1 cellular context compared by ENCODE assay signal in the genomic region with DNA sequence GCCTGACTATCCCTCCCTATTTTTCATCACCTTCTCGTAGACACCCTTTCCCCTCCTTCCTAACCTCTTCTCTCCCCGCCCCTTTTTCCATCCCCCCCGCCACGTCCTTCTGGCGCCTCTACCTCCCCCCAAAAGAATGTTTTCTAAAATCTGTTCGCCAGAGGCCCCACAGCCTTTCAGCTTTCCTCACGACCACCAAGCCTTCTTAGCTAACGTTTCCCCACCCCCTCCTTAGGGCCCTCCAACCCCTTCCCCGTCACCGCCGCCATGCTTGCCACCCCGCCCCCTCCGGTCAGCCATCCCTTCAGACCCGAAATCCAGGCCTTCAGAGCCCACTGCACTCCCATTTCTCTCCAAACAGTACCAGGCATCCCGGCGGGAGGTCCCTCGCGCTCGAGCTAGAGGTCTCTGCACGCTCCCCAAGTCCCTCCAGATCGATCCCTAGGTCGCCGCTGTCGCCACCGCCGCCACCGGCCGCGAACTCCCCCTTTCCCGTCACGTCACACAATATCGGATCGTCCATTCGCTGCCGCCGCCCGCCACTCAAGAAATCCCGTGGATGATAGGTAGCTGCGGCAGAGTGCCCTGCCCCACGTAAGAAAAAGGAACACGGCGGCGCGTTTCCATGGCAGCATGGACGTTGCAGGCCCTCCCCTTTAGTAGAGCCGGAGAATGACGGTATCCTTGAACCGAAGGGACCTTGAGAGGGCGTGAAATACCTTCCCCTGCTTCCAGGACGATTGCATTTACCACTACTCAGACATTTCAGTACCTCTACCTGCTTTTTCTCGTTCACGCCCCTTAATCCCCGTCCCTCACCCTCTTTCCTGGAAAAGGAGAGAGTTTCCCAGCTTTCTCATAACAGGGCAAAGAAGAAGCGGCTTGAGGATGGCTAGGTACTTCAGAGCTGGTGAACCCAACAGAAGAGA.
TF ChIP-seq lines count a peak whose summit lies in the region.

A gene with protein sequence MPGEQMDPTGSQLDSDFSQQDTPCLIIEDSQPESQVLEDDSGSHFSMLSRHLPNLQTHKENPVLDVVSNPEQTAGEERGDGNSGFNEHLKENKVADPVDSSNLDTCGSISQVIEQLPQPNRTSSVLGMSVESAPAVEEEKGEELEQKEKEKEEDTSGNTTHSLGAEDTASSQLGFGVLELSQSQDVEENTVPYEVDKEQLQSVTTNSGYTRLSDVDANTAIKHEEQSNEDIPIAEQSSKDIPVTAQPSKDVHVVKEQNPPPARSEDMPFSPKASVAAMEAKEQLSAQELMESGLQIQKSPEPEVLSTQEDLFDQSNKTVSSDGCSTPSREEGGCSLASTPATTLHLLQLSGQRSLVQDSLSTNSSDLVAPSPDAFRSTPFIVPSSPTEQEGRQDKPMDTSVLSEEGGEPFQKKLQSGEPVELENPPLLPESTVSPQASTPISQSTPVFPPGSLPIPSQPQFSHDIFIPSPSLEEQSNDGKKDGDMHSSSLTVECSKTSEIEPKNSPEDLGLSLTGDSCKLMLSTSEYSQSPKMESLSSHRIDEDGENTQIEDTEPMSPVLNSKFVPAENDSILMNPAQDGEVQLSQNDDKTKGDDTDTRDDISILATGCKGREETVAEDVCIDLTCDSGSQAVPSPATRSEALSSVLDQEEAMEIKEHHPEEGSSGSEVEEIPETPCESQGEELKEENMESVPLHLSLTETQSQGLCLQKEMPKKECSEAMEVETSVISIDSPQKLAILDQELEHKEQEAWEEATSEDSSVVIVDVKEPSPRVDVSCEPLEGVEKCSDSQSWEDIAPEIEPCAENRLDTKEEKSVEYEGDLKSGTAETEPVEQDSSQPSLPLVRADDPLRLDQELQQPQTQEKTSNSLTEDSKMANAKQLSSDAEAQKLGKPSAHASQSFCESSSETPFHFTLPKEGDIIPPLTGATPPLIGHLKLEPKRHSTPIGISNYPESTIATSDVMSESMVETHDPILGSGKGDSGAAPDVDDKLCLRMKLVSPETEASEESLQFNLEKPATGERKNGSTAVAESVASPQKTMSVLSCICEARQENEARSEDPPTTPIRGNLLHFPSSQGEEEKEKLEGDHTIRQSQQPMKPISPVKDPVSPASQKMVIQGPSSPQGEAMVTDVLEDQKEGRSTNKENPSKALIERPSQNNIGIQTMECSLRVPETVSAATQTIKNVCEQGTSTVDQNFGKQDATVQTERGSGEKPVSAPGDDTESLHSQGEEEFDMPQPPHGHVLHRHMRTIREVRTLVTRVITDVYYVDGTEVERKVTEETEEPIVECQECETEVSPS (N-terminal part only) (minus strand): TSS at position 484 of the 929 bp plus-strand sequence. CDS start 113 bp downstream, at position 371.

TF ChIP-seq in K562, 482 proteins besides CTCF, POLR2A, EP300 and RAD21 (continued from another document):
- TF ChIP-seq, protein P1, sequence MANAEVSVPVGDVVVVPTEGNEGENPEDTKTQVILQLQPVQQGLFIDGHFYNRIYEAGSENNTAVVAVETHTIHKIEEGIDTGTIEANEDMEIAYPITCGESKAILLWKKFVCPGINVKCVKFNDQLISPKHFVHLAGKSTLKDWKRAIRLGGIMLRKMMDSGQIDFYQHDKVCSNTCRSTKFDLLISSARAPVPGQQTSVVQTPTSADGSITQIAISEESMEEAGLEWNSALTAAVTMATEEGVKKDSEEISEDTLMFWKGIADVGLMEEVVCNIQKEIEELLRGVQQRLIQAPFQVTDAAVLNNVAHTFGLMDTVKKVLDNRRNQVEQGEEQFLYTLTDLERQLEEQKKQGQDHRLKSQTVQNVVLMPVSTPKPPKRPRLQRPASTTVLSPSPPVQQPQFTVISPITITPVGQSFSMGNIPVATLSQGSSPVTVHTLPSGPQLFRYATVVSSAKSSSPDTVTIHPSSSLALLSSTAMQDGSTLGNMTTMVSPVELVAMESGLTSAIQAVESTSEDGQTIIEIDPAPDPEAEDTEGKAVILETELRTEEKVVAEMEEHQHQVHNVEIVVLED (CRISPR knock-in tag; IDR thresholded peaks at IDR 0.05) = peak; percentile 78
- TF ChIP-seq, protein P2, sequence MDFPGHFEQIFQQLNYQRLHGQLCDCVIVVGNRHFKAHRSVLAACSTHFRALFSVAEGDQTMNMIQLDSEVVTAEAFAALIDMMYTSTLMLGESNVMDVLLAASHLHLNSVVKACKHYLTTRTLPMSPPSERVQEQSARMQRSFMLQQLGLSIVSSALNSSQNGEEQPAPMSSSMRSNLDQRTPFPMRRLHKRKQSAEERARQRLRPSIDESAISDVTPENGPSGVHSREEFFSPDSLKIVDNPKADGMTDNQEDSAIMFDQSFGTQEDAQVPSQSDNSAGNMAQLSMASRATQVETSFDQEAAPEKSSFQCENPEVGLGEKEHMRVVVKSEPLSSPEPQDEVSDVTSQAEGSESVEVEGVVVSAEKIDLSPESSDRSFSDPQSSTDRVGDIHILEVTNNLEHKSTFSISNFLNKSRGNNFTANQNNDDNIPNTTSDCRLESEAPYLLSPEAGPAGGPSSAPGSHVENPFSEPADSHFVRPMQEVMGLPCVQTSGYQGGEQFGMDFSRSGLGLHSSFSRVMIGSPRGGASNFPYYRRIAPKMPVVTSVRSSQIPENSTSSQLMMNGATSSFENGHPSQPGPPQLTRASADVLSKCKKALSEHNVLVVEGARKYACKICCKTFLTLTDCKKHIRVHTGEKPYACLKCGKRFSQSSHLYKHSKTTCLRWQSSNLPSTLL (IDR thresholded peaks at IDR 0.05) = no peak
- TF ChIP-seq ZNF263 (CRISPR knock-in tag; IDR thresholded peaks at IDR 0.05; ENCODE audit: borderline replicate concordance) (no peak), FOXJ2 (tag; IDR thresholded peaks at IDR 0.05) (peak; percentile 10; the same call in 1 of the 2 replicates), SMAD1 (IDR thresholded peaks at IDR 0.05; ENCODE audit: low read depth, low read length, partially characterized antibody) (peak; percentile 29), ZBTB7A (IDR thresholded peaks at IDR 0.05; ENCODE audit: borderline replicate concordance, control insufficient read depth, low read depth, low read length) (peak; percentile 51; the same call in 1 of the 2 replicates), CHD2 (IDR thresholded peaks at IDR 0.05; ENCODE audit: low read depth, low read length) (peak; percentile 71), ILF3 (IDR thresholded peaks at IDR 0.05; ENCODE audit: borderline replicate concordance) (no peak), HDAC1 (IDR thresholded peaks at IDR 0.05) (peak in 1 of 2 experiments; percentile 94; a peak in 2 of 4 replicates), RUNX1 (IDR thresholded peaks at IDR 0.05; ENCODE audit: low read depth) (no peak), THRAP3 (IDR thresholded peaks at IDR 0.05; ENCODE audit: borderline replicate concordance) (no peak), NR4A1 (CRISPR knock-in tag; IDR thresholded peaks at IDR 0.05) (no peak), NR4A1 (tag; IDR thresholded peaks at IDR 0.05) (no peak), ATF1 (CRISPR knock-in tag; IDR thresholded peaks at IDR 0.05) (peak; percentile 69), ATF1 (tag; IDR thresholded peaks at IDR 0.05) (peak; percentile 99), MXI1 (IDR thresholded peaks at IDR 0.05; ENCODE audit: low read depth, low read length) (no peak; the same call in 1 of the 2 replicates), ZZZ3 (IDR thresholded peaks at IDR 0.05) (no peak; the same call in 1 of the 2 replicates), NR2C2 (CRISPR knock-in tag; IDR thresholded peaks at IDR 0.05) (no peak), NR2C2 (tag; IDR thresholded peaks at IDR 0.05) (peak; percentile 61; the same call in 1 of the 2 replicates), KAT8 (IDR thresholded peaks at IDR 0.05; ENCODE audit: low read depth) (no peak), KHSRP (IDR thresholded peaks at IDR 0.05) (peak; percentile 69; the same call in 1 of the 2 replicates), ZNF76 (CRISPR knock-in tag; IDR thresholded peaks at IDR 0.05; ENCODE audit: borderline replicate concordance) (no peak), FIP1L1 (IDR thresholded peaks at IDR 0.05; ENCODE audit: low read depth, low read length, poor library complexity, severe bottlenecking) (no peak)
- TF ChIP-seq, protein P3, sequence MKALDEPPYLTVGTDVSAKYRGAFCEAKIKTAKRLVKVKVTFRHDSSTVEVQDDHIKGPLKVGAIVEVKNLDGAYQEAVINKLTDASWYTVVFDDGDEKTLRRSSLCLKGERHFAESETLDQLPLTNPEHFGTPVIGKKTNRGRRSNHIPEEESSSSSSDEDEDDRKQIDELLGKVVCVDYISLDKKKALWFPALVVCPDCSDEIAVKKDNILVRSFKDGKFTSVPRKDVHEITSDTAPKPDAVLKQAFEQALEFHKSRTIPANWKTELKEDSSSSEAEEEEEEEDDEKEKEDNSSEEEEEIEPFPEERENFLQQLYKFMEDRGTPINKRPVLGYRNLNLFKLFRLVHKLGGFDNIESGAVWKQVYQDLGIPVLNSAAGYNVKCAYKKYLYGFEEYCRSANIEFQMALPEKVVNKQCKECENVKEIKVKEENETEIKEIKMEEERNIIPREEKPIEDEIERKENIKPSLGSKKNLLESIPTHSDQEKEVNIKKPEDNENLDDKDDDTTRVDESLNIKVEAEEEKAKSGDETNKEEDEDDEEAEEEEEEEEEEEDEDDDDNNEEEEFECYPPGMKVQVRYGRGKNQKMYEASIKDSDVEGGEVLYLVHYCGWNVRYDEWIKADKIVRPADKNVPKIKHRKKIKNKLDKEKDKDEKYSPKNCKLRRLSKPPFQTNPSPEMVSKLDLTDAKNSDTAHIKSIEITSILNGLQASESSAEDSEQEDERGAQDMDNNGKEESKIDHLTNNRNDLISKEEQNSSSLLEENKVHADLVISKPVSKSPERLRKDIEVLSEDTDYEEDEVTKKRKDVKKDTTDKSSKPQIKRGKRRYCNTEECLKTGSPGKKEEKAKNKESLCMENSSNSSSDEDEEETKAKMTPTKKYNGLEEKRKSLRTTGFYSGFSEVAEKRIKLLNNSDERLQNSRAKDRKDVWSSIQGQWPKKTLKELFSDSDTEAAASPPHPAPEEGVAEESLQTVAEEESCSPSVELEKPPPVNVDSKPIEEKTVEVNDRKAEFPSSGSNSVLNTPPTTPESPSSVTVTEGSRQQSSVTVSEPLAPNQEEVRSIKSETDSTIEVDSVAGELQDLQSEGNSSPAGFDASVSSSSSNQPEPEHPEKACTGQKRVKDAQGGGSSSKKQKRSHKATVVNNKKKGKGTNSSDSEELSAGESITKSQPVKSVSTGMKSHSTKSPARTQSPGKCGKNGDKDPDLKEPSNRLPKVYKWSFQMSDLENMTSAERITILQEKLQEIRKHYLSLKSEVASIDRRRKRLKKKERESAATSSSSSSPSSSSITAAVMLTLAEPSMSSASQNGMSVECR (CRISPR knock-in tag; IDR thresholded peaks at IDR 0.05) = peak; percentile 73; the same call in 1 of the 2 replicates
- TF ChIP-seq, protein P4, sequence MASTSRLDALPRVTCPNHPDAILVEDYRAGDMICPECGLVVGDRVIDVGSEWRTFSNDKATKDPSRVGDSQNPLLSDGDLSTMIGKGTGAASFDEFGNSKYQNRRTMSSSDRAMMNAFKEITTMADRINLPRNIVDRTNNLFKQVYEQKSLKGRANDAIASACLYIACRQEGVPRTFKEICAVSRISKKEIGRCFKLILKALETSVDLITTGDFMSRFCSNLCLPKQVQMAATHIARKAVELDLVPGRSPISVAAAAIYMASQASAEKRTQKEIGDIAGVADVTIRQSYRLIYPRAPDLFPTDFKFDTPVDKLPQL (IDR thresholded peaks at IDR 0.05; ENCODE audit: extremely low read depth, insufficient read length) = no peak
TF ChIP-seq in K562: peak in this region for 86.
